ENCODE assay signal across 8 cellular contexts in genomic region chr3:44861412-44862220, GRCh38. TPM values are rescaled to one million over a fixed set of nuclear protein-coding genes. Genes with fewer than 3 reads are reported as not detected.
DNase-seq lines count a peak whose midpoint lies in the region; ATAC-seq and TF ChIP-seq lines count a peak whose summit lies in the region.

Gene TMEM42 (plus strand): TSS chr3:44861912. CDS start chr3:44861925, 13 bp downstream.

- in situ Hi-C loops in astrocyte of the cerebellum (cut with HindIII; ENCODE audit: low sequenced_read_pairs), result no loop called here

- TF ChIP-seq CTCF in GM12875 (IDR thresholded peaks at IDR 0.05; ENCODE audit: borderline replicate concordance, insufficient read depth, low read depth, low read length) (0 out of 2 replicates have a peak, but pooled peaks have one; percentile 5), astrocyte of the cerebellum (IDR thresholded peaks at IDR 0.05; ENCODE audit: low read depth, low read length, missing control alignments) (peak; percentile 42)

- H3K4me3 ChIP-seq in GM12875 (ENCODE audit: low read depth, low read length) (peak within 1 kb of the TSS; percentile 92), astrocyte of the cerebellum (ENCODE audit: low read depth, low read length) (peak within 1 kb of the TSS; percentile 64)

- peak; percentile 94 for ATAC-seq in HG02642 (IDR thresholded peaks at IDR 0.05; ENCODE audit: poor library complexity, unreplicated experiment)

- peak; percentile 77 to 90 (median 83) for DNase-seq in NCI-H1417 (lab: John Stamatoyannopoulos, UW)
- DNase-seq in T-helper 22 cell (ENCODE audit: low read depth), result peak; percentile 77
- peak; percentile 70 for DNase-seq in astrocyte of the cerebellum (ENCODE audit: low read depth)
- DNase-seq in hepatic stellate cell (ENCODE audit: low spot score), result peak; percentile 96
- peak; percentile 69 for DNase-seq in renal cortical epithelial cell (ENCODE audit: low read depth)
- DNase-seq in NCI-H146 treated with DMSO at 0.1 percent for 48 hours (lab: John Stamatoyannopoulos, UW; ENCODE audit: unreplicated experiment), result no peak

RNA-seq across cellular contexts. Expression of gene TMEM42, which starts in this region (rescaled TPM):
- total RNA-seq in renal cortical epithelial cell, result 14.3 and 16.5 TPM in 2 replicates
